8 cellular contexts compared by ENCODE assay signal in the genomic region with DNA sequence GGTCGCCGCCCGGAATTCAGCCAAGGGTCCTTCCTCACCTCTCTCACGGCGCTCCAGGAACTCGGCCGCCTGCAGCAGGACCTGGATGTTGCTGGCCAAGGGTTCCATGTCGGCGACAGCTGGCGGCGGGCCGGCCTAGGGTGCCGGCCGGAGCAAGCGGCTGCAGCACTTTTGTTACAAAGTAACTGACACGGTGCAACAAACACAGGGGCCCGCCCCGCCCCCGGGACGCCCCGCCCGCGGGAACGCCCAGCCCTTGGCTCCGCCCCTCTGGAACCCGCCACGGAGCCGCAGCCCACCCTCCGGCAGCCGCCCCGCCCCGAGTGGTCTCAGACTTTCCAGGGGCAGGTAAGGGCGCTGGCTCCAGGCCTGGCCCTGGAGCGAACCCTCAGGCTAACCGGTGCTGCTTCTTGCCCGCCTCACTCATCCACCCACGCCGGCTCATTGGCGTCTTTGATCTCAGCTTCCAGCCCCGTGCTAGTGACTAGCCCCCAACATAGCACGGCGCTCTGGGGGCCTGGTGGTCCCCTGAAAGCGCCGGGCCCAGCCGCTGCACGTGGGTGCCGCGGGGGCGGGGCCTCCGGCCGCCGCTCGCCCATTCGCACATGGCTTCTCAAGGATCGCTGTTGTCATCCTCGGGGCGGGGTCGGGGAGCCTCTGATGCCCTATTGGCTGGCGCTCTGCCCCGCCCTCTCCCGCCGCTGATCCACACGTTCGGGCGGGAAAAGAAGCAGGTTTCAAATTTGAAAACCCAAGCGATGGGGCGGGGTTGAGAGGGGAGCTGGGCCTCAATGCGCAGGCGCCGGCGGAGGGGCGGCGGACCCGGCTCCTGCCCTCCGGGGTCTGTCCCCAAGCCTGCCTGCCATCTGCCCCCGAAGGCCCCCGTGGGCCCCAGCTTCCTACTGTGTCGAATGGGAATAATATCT. TPM values are rescaled to one million over a fixed set of nuclear protein-coding genes. Genes with fewer than 3 reads are reported as not detected.
A peak's percentile ranks its signal among the peaks of the same experiment; 100 is the strongest.
DNase-seq lines count a peak whose midpoint lies in the region; ATAC-seq and TF ChIP-seq lines count a peak whose summit lies in the region.

A gene with protein sequence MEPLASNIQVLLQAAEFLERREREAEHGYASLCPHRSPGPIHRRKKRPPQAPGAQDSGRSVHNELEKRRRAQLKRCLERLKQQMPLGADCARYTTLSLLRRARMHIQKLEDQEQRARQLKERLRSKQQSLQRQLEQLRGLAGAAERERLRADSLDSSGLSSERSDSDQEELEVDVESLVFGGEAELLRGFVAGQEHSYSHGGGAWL (minus strand): TSS at position 176 of the 926 bp plus-strand sequence. CDS start 68 bp downstream, at position 108.

- H3K9ac ChIP-seq in skeletal muscle tissue (ENCODE audit: low read depth in 1 of 3, low read length in 3 of 3), result peak within 1 kb of the TSS in 2 of 3 donors; percentile 45 to 53

- H3K27me3 ChIP-seq in skeletal muscle tissue (ENCODE audit: control insufficient read depth in 3 of 3, insufficient read depth in 3 of 3, low read length in 3 of 3), result no peaks in the 10 kb centered on the region

- POLR2A ChIA-PET in AG04449 (lab: Yijun Ruan, JAX), result no interaction called here

- peak within 1 kb of the TSS; percentile 68 for H3K4me3 ChIP-seq in AG04449 (ENCODE audit: low read depth, low read length)
- H3K4me3 ChIP-seq in iPS-18c (ENCODE audit: insufficient read depth, low read depth, low read length), result peak within 1 kb of the TSS; percentile 78
- peak within 1 kb of the TSS; percentile 68 to 82 (median 76) for H3K4me3 ChIP-seq in skeletal muscle tissue (ENCODE audit: low read length in 3 of 3)

- H3K27me3 Mint-ChIP-seq in brain, result no peaks in the 10 kb centered on the region

- H3K4me1 Mint-ChIP-seq in brain, result peaks cover 31% of the 10 kb centered on the region

- H3K4me1 ChIP-seq in skeletal muscle tissue (ENCODE audit: control insufficient read depth in 3 of 3, insufficient read depth in 3 of 3, low read length in 3 of 3), result peaks cover 20 to 45% (median 27%) of the 10 kb centered on the region in 3 donors

- CTCF ChIA-PET in AG04449 (lab: Yijun Ruan, JAX), result interaction anchor here (0.7 to 17.1 kb wide), 8 partner anchors 10 to 240 kb away, joined by 3 to 261 read pairs (median 8); a partner anchor contains a TSS

- TF ChIP-seq CTCF in AG04449 (IDR thresholded peaks at IDR 0.05; ENCODE audit: insufficient read depth, low read length, missing control alignments) (no peak), brain (conservative IDR thresholded peaks at IDR 0.05) (no peak)

- DNase-seq in AG04449 (ENCODE audit: low read depth, low spot score), result no peak
- peak; percentile 90 for DNase-seq in NCI-H2171 (lab: John Stamatoyannopoulos, UW)
- DNase-seq in UCSD-AML1 (lab: John Stamatoyannopoulos, UW; ENCODE audit: unreplicated experiment), result peak; percentile 96

- H3K9me3 Mint-ChIP-seq in brain, result no peaks in the 10 kb centered on the region

- H3K36me3 ChIP-seq in skeletal muscle tissue (ENCODE audit: control insufficient read depth in 3 of 3, insufficient read depth in 3 of 3, low read length in 3 of 3), result peaks cover 1 to 5% (median 4%) of the 10 kb centered on the region in 3 donors

- H3K4me3 Mint-ChIP-seq in brain, result peak within 1 kb of the TSS; percentile 87 to 90 (median 89)

- peak within 1 kb of the TSS; percentile 10 to 84 (median 68) for H3K27ac Mint-ChIP-seq in brain

- peaks cover 1% of the 10 kb centered on the region for H3K36me3 Mint-ChIP-seq in brain

- no peaks in the 10 kb centered on the region for H3K9me3 ChIP-seq in iPS-18c (ENCODE audit: control insufficient read depth, insufficient read depth, low read length)
- no peaks in the 10 kb centered on the region for H3K9me3 ChIP-seq in skeletal muscle tissue (ENCODE audit: control insufficient read depth in 3 of 3, low read length in 3 of 3)

- ATAC-seq in GM18870 (IDR thresholded peaks at IDR 0.05; ENCODE audit: unreplicated experiment), result peak; percentile 44
- ATAC-seq in HG03103 (IDR thresholded peaks at IDR 0.05; ENCODE audit: low read depth, unreplicated experiment), result peak; percentile 71

- H3K27ac ChIP-seq in skeletal muscle tissue (ENCODE audit: low read depth, low read length), result peak within 1 kb of the TSS; percentile 30

RNA-seq across cellular contexts. Expression of the gene that starts here (rescaled TPM):
- polyA plus RNA-seq in brain (ENCODE audit: insufficient read depth, low read depth, low replicate concordance), result 48.9 TPM
- total RNA-seq in skeletal muscle tissue, result 5.7 TPM
